18 cellular contexts compared by ENCODE assay signal in the genomic region with DNA sequence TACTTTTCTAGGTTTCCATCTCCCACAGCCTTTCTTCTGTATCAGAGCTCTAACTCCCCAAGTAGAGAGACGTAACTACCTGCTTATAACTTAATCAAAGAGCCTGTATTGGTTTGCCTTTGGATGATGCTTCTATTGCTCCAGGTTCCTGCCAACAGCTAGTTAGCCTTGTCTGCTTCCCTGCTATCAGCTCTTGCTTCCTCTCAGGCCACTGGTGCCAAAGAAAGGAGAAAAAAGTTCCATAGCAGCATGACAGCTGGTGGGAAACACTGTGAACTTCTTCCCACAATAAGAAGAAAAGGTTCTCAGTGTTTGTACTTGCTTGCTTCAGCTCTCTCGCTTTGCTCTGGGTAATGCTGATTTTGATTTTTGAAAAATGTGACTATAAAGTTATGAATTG.
DNase-seq lines count a peak whose midpoint lies in the region; ATAC-seq, FAIRE-seq and TF ChIP-seq lines count a peak whose summit lies in the region.
"Had no signal": no experiment of that assay in that cellular context is flagged by ENCODE, and none has a peak within 500 bp of the region (broad histone marks: within the 10 kb centered on the region; RNA-seq: fewer than 3 reads in every experiment).

No MANE protein-coding gene starts in this region.

- ATAC-seq in Right ventricle myocardium inferior, result peak; percentile 90
- ATAC-seq in HepG2, result peak; percentile 41
- no peak for ATAC-seq in stimulated activated naive CD8-positive, alpha-beta T cell treated with anti-CD3 and anti-CD28 coated beads, Interleukin-15, amount 100 ng/mL, for 72 hours
- no peak for ATAC-seq in GM18870 (IDR thresholded peaks at IDR 0.05; ENCODE audit: unreplicated experiment)
- ATAC-seq in naive thymus-derived CD4-positive, alpha-beta T cell, result no peak
- ATAC-seq: stimulated activated naive CD8-positive, alpha-beta T cell treated with anti-CD3 and anti-CD28 coated beads, Interleukin-15, Interleukin-2, amounts not matched to agents 100 U/mL and 50 U/mL, for 24 hours had no signal

- WGBS in HepG2 (ENCODE audit: low lambda C conversion rate), result 100% methylated on average over 2 of the region's 2 CpGs

- H3K4me2 ChIP-seq in HepG2 (ENCODE audit: low read depth, low read length), result no peak overlapping the region
- H3K4me2 ChIP-seq: SK-N-SH had no signal

- in situ Hi-C loops in HepG2 (cut with HindIII; ENCODE audit: extremely low pct_ligation_motif_present, low pct_unique_long_range_greater_than_20kb), result no loop called here

- H3K36me3 Mint-ChIP-seq in naive thymus-derived CD4-positive, alpha-beta T cell, result peaks cover 10 to 20% (median 16%) of the 10 kb centered on the region in 5 donors
- H3K36me3 Mint-ChIP-seq: brain had no signal

- H4K20me1 ChIP-seq in HepG2 (ENCODE audit: insufficient read depth, low read length), result no peaks in the 10 kb centered on the region

- H3K4me1 ChIP-seq in right atrium auricular region (peaks cover 0 to 17% of the 10 kb centered on the region in 2 donors), HepG2 (ENCODE audit: insufficient read depth, low read length) (peaks cover 12% of the 10 kb centered on the region)
- no peaks in the 10 kb centered on the region for H3K4me1 ChIP-seq in naive thymus-derived CD4-positive, alpha-beta T cell (ENCODE audit: control insufficient read depth in 2 of 2, insufficient read depth in 2 of 2, low read length in 2 of 2)
- H3K4me1 ChIP-seq: pancreas had no signal

- TF ChIP-seq POLR2A in HepG2 (IDR thresholded peaks at IDR 0.05; ENCODE audit: insufficient read depth in 1 of 2, low read depth in 2 of 2, low read length in 2 of 2), result no peak

- no peak overlapping the region for H3K4me3 Mint-ChIP-seq in stimulated activated naive CD8-positive, alpha-beta T cell treated with anti-CD3 and anti-CD28 coated beads, Interleukin-15, amount 100 ng/mL, for 72 hours
- no peak overlapping the region for H3K4me3 Mint-ChIP-seq in naive thymus-derived CD4-positive, alpha-beta T cell
- H3K4me3 Mint-ChIP-seq: activated CD8-positive, alpha-beta memory T cell treated with anti-CD3 and anti-CD28 coated beads, Interleukin-2, amount 10 ng/mL, durations not matched to agents 7 days and 5 days; brain; mesothelial cell of epicardium had no signal

- CTCF ChIA-PET in HepG2 (lab: Yijun Ruan, JAX; ENCODE audit: low intra/inter-chr PET ratio, low total read pairs), result no interaction called here
- CTCF ChIA-PET in naive thymus-derived CD4-positive, alpha-beta T cell (lab: Charles Lee), result no interaction called here

- no peak overlapping the region for H2AFZ ChIP-seq in HepG2 (ENCODE audit: low read length)

- intact Hi-C loops in Right ventricle myocardium inferior (cut with DNase I) (no loop called here), HepG2 (cut with micrococcal nuclease; ENCODE audit: unreplicated experiment) (no loop called here)
- intact Hi-C loops in naive thymus-derived CD4-positive, alpha-beta T cell (cut with micrococcal nuclease), result no loop called here

- no peak for FAIRE-seq in HepG2 (lab: Jason Lieb, UNC)
- FAIRE-seq: pancreas had no signal

- TF ChIP-seq CTCF in right atrium auricular region (IDR thresholded peaks at IDR 0.05) (no peak), HepG2 (CRISPR knock-in tag; IDR thresholded peaks at IDR 0.05) (no peak)

- POLR2A ChIA-PET in HepG2 (lab: Yijun Ruan, JAX), result no interaction called here
- POLR2A ChIA-PET in naive thymus-derived CD4-positive, alpha-beta T cell (lab: Charles Lee), result no interaction called here

- TF ChIP-seq EP300 in HepG2 (IDR thresholded peaks at IDR 0.05; ENCODE audit: low read depth in 2 of 2, low read length in 2 of 2) (no peak), HepG2 (CRISPR knock-in tag; IDR thresholded peaks at IDR 0.05; ENCODE audit: borderline replicate concordance) (no peak)

- TF ChIP-seq RAD21 in HepG2 (CRISPR knock-in tag; IDR thresholded peaks at IDR 0.05), result no peak

- no peaks in the 10 kb centered on the region for H3K36me3 ChIP-seq in right atrium auricular region
- no peaks in the 10 kb centered on the region for H3K36me3 ChIP-seq in HepG2 (replicated peaks in 1 of 2; ENCODE audit: control insufficient read depth in 1 of 2, insufficient read depth in 2 of 2, low read length in 2 of 2)
- H3K36me3 ChIP-seq in naive thymus-derived CD4-positive, alpha-beta T cell (ENCODE audit: control insufficient read depth in 2 of 3, insufficient read depth in 3 of 3, low read length in 3 of 3), result no peaks in the 10 kb centered on the region
- H3K36me3 ChIP-seq: pancreas had no signal

- no peak overlapping the region for H3K27ac ChIP-seq in right atrium auricular region
- H3K27ac ChIP-seq in HepG2 (ENCODE audit: extremely low read length, insufficient read depth, low read length), result no peak overlapping the region
- no peak overlapping the region for H3K27ac ChIP-seq in naive thymus-derived CD4-positive, alpha-beta T cell (ENCODE audit: low read depth, low read length)
- H3K27ac ChIP-seq: pancreas had no signal

- no peaks in the 10 kb centered on the region for H3K4me1 Mint-ChIP-seq in stimulated activated naive CD8-positive, alpha-beta T cell treated with anti-CD3 and anti-CD28 coated beads, Interleukin-15, amount 100 ng/mL, for 72 hours
- peaks cover 0 to 5% (median 0%) of the 10 kb centered on the region in 7 donors for H3K4me1 Mint-ChIP-seq in naive thymus-derived CD4-positive, alpha-beta T cell

- H3K79me2 ChIP-seq in HepG2 (ENCODE audit: insufficient read depth, low read length), result no peaks in the 10 kb centered on the region

- DNase-seq in Right ventricle myocardium inferior (ENCODE audit: missing footprints), result no peak
- no peak for DNase-seq in right atrium auricular region (ENCODE audit: low spot score)
- peak; percentile 31 for DNase-seq in dermis blood vessel endothelial cell
- DNase-seq in HepG2 (ENCODE audit: low spot score), result no peak
- no peak for DNase-seq in stimulated activated naive CD8-positive, alpha-beta T cell treated with anti-CD3 and anti-CD28 coated beads, Interleukin-15, amount 100 ng/mL, for 72 hours
- no peak for DNase-seq in RKO (ENCODE audit: low spot score)
- no peak for DNase-seq in naive thymus-derived CD4-positive, alpha-beta T cell
- DNase-seq: 8988T; activated CD8-positive, alpha-beta memory T cell treated with anti-CD3 and anti-CD28 coated beads, Interleukin-2, amount 10 ng/mL, durations not matched to agents 7 days and 5 days; effector CD4-positive, alpha-beta T cell; NCI-H187 treated with DMSO at 0.1 percent for 48 hours; NCI-H510A; pancreas; SK-N-SH; stimulated activated naive CD8-positive, alpha-beta T cell treated with anti-CD3 and anti-CD28 coated beads, Interleukin-15, Interleukin-2, amounts not matched to agents 100 U/mL and 50 U/mL, for 24 hours had no signal

- H3K9ac ChIP-seq in HepG2 (ENCODE audit: insufficient read depth, low read depth, low read length), result no peak overlapping the region
- H3K9ac ChIP-seq: SK-N-SH had no signal

- H3K4me3 ChIP-seq in right atrium auricular region, result no peak overlapping the region
- no peak overlapping the region for H3K4me3 ChIP-seq in HepG2 (replicated peaks in 1 of 3; ENCODE audit: insufficient read depth in 1 of 3, low read depth in 2 of 3, low read length in 3 of 3)
- no peak overlapping the region for H3K4me3 ChIP-seq in naive thymus-derived CD4-positive, alpha-beta T cell (ENCODE audit: low read length)
- H3K4me3 ChIP-seq: pancreas had no signal

- H3K27me3 ChIP-seq in right atrium auricular region (no peaks in the 10 kb centered on the region), HepG2 (ENCODE audit: control insufficient read depth in 1 of 2, insufficient read depth in 2 of 2, low read length in 2 of 2) (no peaks in the 10 kb centered on the region)
- H3K27me3 ChIP-seq in naive thymus-derived CD4-positive, alpha-beta T cell (ENCODE audit: control insufficient read depth in 2 of 2, insufficient read depth in 2 of 2, low read length in 2 of 2), result no peaks in the 10 kb centered on the region
- H3K27me3 ChIP-seq: pancreas had no signal

- peaks cover 10 to 15% of the 10 kb centered on the region in 2 donors for H3K9me3 Mint-ChIP-seq in stimulated activated naive CD8-positive, alpha-beta T cell treated with anti-CD3 and anti-CD28 coated beads, Interleukin-15, amount 100 ng/mL, for 72 hours
- peaks cover 0 to 21% (median 9%) of the 10 kb centered on the region in 11 donors for H3K9me3 Mint-ChIP-seq in naive thymus-derived CD4-positive, alpha-beta T cell

- H3K9me3 ChIP-seq in right atrium auricular region (no peaks in the 10 kb centered on the region), HepG2 (ENCODE audit: low read length) (no peaks in the 10 kb centered on the region)
- H3K9me3 ChIP-seq in naive thymus-derived CD4-positive, alpha-beta T cell (ENCODE audit: control insufficient read depth in 2 of 3, low read length in 3 of 3), result no peaks in the 10 kb centered on the region
- H3K9me3 ChIP-seq: pancreas, SK-N-SH had no signal

- no peak overlapping the region for H3K27ac Mint-ChIP-seq in stimulated activated naive CD8-positive, alpha-beta T cell treated with anti-CD3 and anti-CD28 coated beads, Interleukin-15, amount 100 ng/mL, for 72 hours
- peak overlapping the region in 1 of 9 donors; percentile 17 for H3K27ac Mint-ChIP-seq in naive thymus-derived CD4-positive, alpha-beta T cell
- H3K27ac Mint-ChIP-seq: activated CD8-positive, alpha-beta memory T cell treated with anti-CD3 and anti-CD28 coated beads, Interleukin-2, amount 10 ng/mL, durations not matched to agents 7 days and 5 days; brain; mesothelial cell of epicardium had no signal

- BruUV-seq in HepG2 (replicated peaks; lab: Mats Ljungman, UMichigan), result no TSS peak

- no peaks in the 10 kb centered on the region for H3K27me3 Mint-ChIP-seq in stimulated activated naive CD8-positive, alpha-beta T cell treated with anti-CD3 and anti-CD28 coated beads, Interleukin-15, amount 100 ng/mL, for 72 hours
- H3K27me3 Mint-ChIP-seq in naive thymus-derived CD4-positive, alpha-beta T cell, result no peaks in the 10 kb centered on the region
- H3K27me3 Mint-ChIP-seq: activated CD8-positive, alpha-beta memory T cell treated with anti-CD3 and anti-CD28 coated beads, Interleukin-2, amount 10 ng/mL, durations not matched to agents 7 days and 5 days had no signal

TF ChIP-seq in HepG2, 621 proteins besides CTCF, POLR2A, EP300 and RAD21:
- no peak for TF ChIP-seq FOXA3 (CRISPR knock-in tag; IDR thresholded peaks at IDR 0.05)

Comparison
In these comparisons a context has a peak if more than half of its experiments do, and no peak if none do; other contexts are left out.
1. ATAC-seq: peak in Right ventricle myocardium inferior (single experiment) and HepG2 (single experiment); none in stimulated activated naive CD8-positive, alpha-beta T cell treated with anti-CD3 and anti-CD28 coated beads, Interleukin-15, amount 100 ng/mL, for 72 hours (single experiment), GM18870 (single experiment) and naive thymus-derived CD4-positive, alpha-beta T cell (single experiment).